ENCODE assay signal across 8 cellular contexts in genomic region chr1:1398677-1399186, GRCh38. TPM values are rescaled to one million over a fixed set of nuclear protein-coding genes. Genes with fewer than 3 reads are reported as not detected.
DNase-seq lines count a peak whose midpoint lies in the region; ATAC-seq lines count a peak whose summit lies in the region.

No MANE protein-coding gene starts in this region.

- H3K36me3 ChIP-seq in iPS-18a (ENCODE audit: control insufficient read depth, low read depth, low read length) = peaks cover 61% of the 10 kb centered on the region

- peak overlapping the region; percentile 92 for H3K4me3 ChIP-seq in iPS-18a (ENCODE audit: low read length)

- H3K4me1 ChIP-seq in iPS-18a (ENCODE audit: control insufficient read depth, low read depth, low read length) = no peaks in the 10 kb centered on the region

- H3K9me3 ChIP-seq in iPS-18a (ENCODE audit: control insufficient read depth, low read depth, low read length) = no peaks in the 10 kb centered on the region

- H3K4me3 Mint-ChIP-seq in activated naive CD4-positive, alpha-beta T cell treated with anti-CD3 and anti-CD28 coated beads, Interleukin-2, amount 10 ng/mL, durations not matched to agents 7 days and 5 days = peak overlapping the region; percentile 89

- peaks cover 51% of the 10 kb centered on the region for H3K36me3 Mint-ChIP-seq in activated naive CD4-positive, alpha-beta T cell treated with anti-CD3 and anti-CD28 coated beads, Interleukin-2, amount 10 ng/mL, durations not matched to agents 7 days and 5 days

- H3K4me1 Mint-ChIP-seq in activated naive CD4-positive, alpha-beta T cell treated with anti-CD3 and anti-CD28 coated beads, Interleukin-2, amount 10 ng/mL, durations not matched to agents 7 days and 5 days = peaks cover 53% of the 10 kb centered on the region

- CTCF ChIA-PET in activated naive CD4-positive, alpha-beta T cell treated with anti-CD3 and anti-CD28 coated beads, Interleukin-2, amount 10 ng/mL, durations not matched to agents 7 days and 5 days (lab: Charles Lee) = interaction anchor here (1.0 to 3.8 kb wide), 5 partner anchors 9 to 106 kb away, joined by 3 to 14 read pairs (median 4); no protein-coding TSS in a partner anchor

- H3K27ac ChIP-seq in iPS-18a (ENCODE audit: low read length) (no peak overlapping the region), temporal lobe (ENCODE audit: low read depth, low read length) (peak overlapping the region; percentile 65)

- no peaks in the 10 kb centered on the region for H3K9me3 Mint-ChIP-seq in activated naive CD4-positive, alpha-beta T cell treated with anti-CD3 and anti-CD28 coated beads, Interleukin-2, amount 10 ng/mL, durations not matched to agents 7 days and 5 days

- H3K27ac Mint-ChIP-seq in activated naive CD4-positive, alpha-beta T cell treated with anti-CD3 and anti-CD28 coated beads, Interleukin-2, amount 10 ng/mL, durations not matched to agents 7 days and 5 days = peak overlapping the region; percentile 87

- ATAC-seq in GM18909 (IDR thresholded peaks at IDR 0.05; ENCODE audit: poor library complexity, unreplicated experiment) = peak; percentile 9
- ATAC-seq in HG03025 (IDR thresholded peaks at IDR 0.05; ENCODE audit: low FRiP score, unreplicated experiment) = peak; percentile 7

- H3K9ac ChIP-seq in iPS-18a (ENCODE audit: low read length) = peak overlapping the region; percentile 87

- H3K27me3 Mint-ChIP-seq in activated naive CD4-positive, alpha-beta T cell treated with anti-CD3 and anti-CD28 coated beads, Interleukin-2, amount 10 ng/mL, durations not matched to agents 7 days and 5 days = no peaks in the 10 kb centered on the region

- no peaks in the 10 kb centered on the region for H3K27me3 ChIP-seq in iPS-18a (ENCODE audit: control insufficient read depth, insufficient read depth, low read length)

- in situ Hi-C loops in KBM-7 (cut with MboI; ENCODE audit: low pct_unique_long_range_greater_than_20kb, low sequenced_read_pairs) = no loop called here

- no peak for DNase-seq in activated naive CD4-positive, alpha-beta T cell treated with anti-CD3 and anti-CD28 coated beads, Interleukin-2, amount 10 ng/mL, durations not matched to agents 7 days and 5 days
- DNase-seq in KBM-7 = no peak
- no peak for DNase-seq in NCI-H1092 treated with DMSO at 0.1 percent for 48 hours (lab: John Stamatoyannopoulos, UW)
- DNase-seq in hypothalamus (lab: John Stamatoyannopoulos, UW) = no peak

RNA-seq across cellular contexts. Expression of gene CCNL2, which starts 0.4 kb away (rescaled TPM):
- 86.1 TPM for total RNA-seq in temporal lobe

RNA-seq across cellular contexts. Expression of gene MRPL20, which starts 8.4 kb away (rescaled TPM):
- 38.1 TPM for total RNA-seq in temporal lobe

RNA-seq across cellular contexts. Expression of gene ANKRD65, which starts 22.3 kb away (rescaled TPM):
- 0.49 TPM for total RNA-seq in temporal lobe

RNA-seq across cellular contexts. Expression of gene AURKAIP1, which starts 23.7 kb away (rescaled TPM):
- 35.4 TPM for total RNA-seq in temporal lobe

RNA-seq across cellular contexts. Expression of gene VWA1, which starts 36.8 kb away (rescaled TPM):
- 6.4 TPM for total RNA-seq in temporal lobe
